In genomic region chr15:99406716-99407487, GRCh38 we compare ENCODE assay signal across 20 cellular contexts.
DNase-seq lines count a peak whose midpoint lies in the region; ATAC-seq and TF ChIP-seq lines count a peak whose summit lies in the region.
"Had no signal": no experiment of that assay in that cellular context is flagged by ENCODE, and none has a peak within 500 bp of the region (broad histone marks: within the 10 kb centered on the region; RNA-seq: fewer than 3 reads in every experiment).

No MANE protein-coding gene starts in this region.

- intact Hi-C loops in right cardiac atrium (cut with DNase I) = loop anchor here in 1 of 4 donors (5.0 kb wide), 1 partner anchor 295 kb away; no protein-coding TSS in a partner anchor
- intact Hi-C loops in cardiac septum (cut with DNase I) = loop anchor here (5.0 to 10.0 kb wide), 2 partner anchors 158 to 300 kb away; partner anchors contain the start of gene MEF2A
- intact Hi-C loops in tibial artery (cut with DNase I; ENCODE audit: low total_unique reads) = no loop called here

- H3K4me1 Mint-ChIP-seq in neural progenitor cell (peaks cover 18% of the 10 kb centered on the region), mesothelial cell of epicardium (peaks cover 21% of the 10 kb centered on the region)

- peaks cover 10% of the 10 kb centered on the region for H3K4me1 ChIP-seq in right cardiac atrium (ENCODE audit: control insufficient read depth, insufficient read depth, low read length)
- H3K4me1 ChIP-seq in neural progenitor cell = no peaks in the 10 kb centered on the region
- H3K4me1 ChIP-seq in tibial artery = peaks cover 0 to 39% (median 33%) of the 10 kb centered on the region in 4 donors
- H3K4me1 ChIP-seq: SJSA1 had no signal

- H3K9ac ChIP-seq in neural progenitor cell = no peak overlapping the region
- H3K9ac ChIP-seq: GM23248 had no signal

- TF ChIP-seq CTCF in neural progenitor cell (IDR thresholded peaks at IDR 0.05) (no peak), tibial artery (IDR thresholded peaks at IDR 0.05) (no peak), mesothelial cell of epicardium (IDR thresholded peaks at IDR 0.05; ENCODE audit: unreplicated experiment) (no peak)

- no peaks in the 10 kb centered on the region for H3K27me3 ChIP-seq in right cardiac atrium (ENCODE audit: control insufficient read depth, insufficient read depth)
- no peaks in the 10 kb centered on the region for H3K27me3 ChIP-seq in neural progenitor cell
- H3K27me3 ChIP-seq in tibial artery = no peaks in the 10 kb centered on the region
- H3K27me3 ChIP-seq: SJSA1 had no signal

- H3K4me3 ChIP-seq in right cardiac atrium (ENCODE audit: low read length) = no peak overlapping the region
- H3K4me3 ChIP-seq in neural progenitor cell = no peak overlapping the region
- H3K4me3 ChIP-seq in tibial artery = no peak overlapping the region
- H3K4me3 ChIP-seq: GM23248, SJSA1 had no signal

- WGBS in right cardiac atrium = 95% methylated on average over 17 of the region's 17 CpGs

- DNase-seq in right cardiac atrium (peak in 2 of 3 donors; percentile 26 to 50), cardiac septum (ENCODE audit: low spot score) (no peak), neural progenitor cell (ENCODE audit: low spot score) (no peak), tibial artery (no peak), HuH-7.5 (ENCODE audit: low spot score) (no peak), mesothelial cell of epicardium (ENCODE audit: low spot score in 2 of 2, unreplicated experiment in 2 of 2) (no peak), SKM-1 treated with dmso at 0.1 percent for 144 hours (lab: John Stamatoyannopoulos, UW; ENCODE audit: unreplicated experiment) (no peak)
- DNase-seq: HCEC 1CT; NCI-H1105; NCI-H146; NCI-H2029; NCI-H2227 treated with DMSO at 0.1 percent for 48 hours; NCI-H510A; NCI-H748 treated with DMSO at 0.1 percent for 48 hours; NK-92 treated with Interleukin-12 subunit alpha and Interleukin-12 subunit beta, amount 100 ng/mL, for 24 hours had no signal

- H3K4me3 Mint-ChIP-seq in neural progenitor cell = no peak overlapping the region
- no peak overlapping the region for H3K4me3 Mint-ChIP-seq in mesothelial cell of epicardium
- H3K4me3 Mint-ChIP-seq: IgD-negative memory B cell had no signal

- no peaks in the 10 kb centered on the region for H4K20me1 ChIP-seq in neural progenitor cell (ENCODE audit: low read depth)

- H3K27ac Mint-ChIP-seq in neural progenitor cell = peak overlapping the region; percentile 60
- no peak overlapping the region for H3K27ac Mint-ChIP-seq in mesothelial cell of epicardium
- H3K27ac Mint-ChIP-seq: IgD-negative memory B cell had no signal

- H3K36me3 ChIP-seq in neural progenitor cell (no peaks in the 10 kb centered on the region), tibial artery (no peaks in the 10 kb centered on the region)
- H3K36me3 ChIP-seq: SJSA1 had no signal

- no peaks in the 10 kb centered on the region for H3K79me2 ChIP-seq in neural progenitor cell (ENCODE audit: low read depth)

- H3K9me3 ChIP-seq in right cardiac atrium (ENCODE audit: control insufficient read depth, low read length) (no peaks in the 10 kb centered on the region), neural progenitor cell (ENCODE audit: low read depth) (no peaks in the 10 kb centered on the region), tibial artery (no peaks in the 10 kb centered on the region)
- H3K9me3 ChIP-seq: SJSA1 had no signal

- H3K36me3 Mint-ChIP-seq in neural progenitor cell = no peaks in the 10 kb centered on the region
- no peaks in the 10 kb centered on the region for H3K36me3 Mint-ChIP-seq in mesothelial cell of epicardium
- H3K36me3 Mint-ChIP-seq: IgD-negative memory B cell had no signal

- peaks cover 1% of the 10 kb centered on the region for H3K9me3 Mint-ChIP-seq in neural progenitor cell
- no peaks in the 10 kb centered on the region for H3K9me3 Mint-ChIP-seq in mesothelial cell of epicardium
- H3K9me3 Mint-ChIP-seq: IgD-negative memory B cell had no signal

- H3K4me2 ChIP-seq in neural progenitor cell = no peak overlapping the region

- H3K27me3 Mint-ChIP-seq in neural progenitor cell (ENCODE audit: insufficient read depth, low read depth) (peaks cover 2% of the 10 kb centered on the region), mesothelial cell of epicardium (ENCODE audit: low read depth) (no peaks in the 10 kb centered on the region)
- H3K27me3 Mint-ChIP-seq: IgD-negative memory B cell had no signal

- H3K27ac ChIP-seq in right cardiac atrium (ENCODE audit: low read length) (no peak overlapping the region), angular gyrus (ENCODE audit: low read depth, low read length) (peak overlapping the region; percentile 75), neural progenitor cell (no peak overlapping the region), tibial artery (peak overlapping the region; percentile 65 to 73)
- H3K27ac ChIP-seq: SJSA1 had no signal

- no peaks in the 10 kb centered on the region for H3F3A ChIP-seq in neural progenitor cell (ENCODE audit: low read depth)

- ATAC-seq in right cardiac atrium = no peak
- ATAC-seq: Panc1 had no signal

- no peak overlapping the region for H2AFZ ChIP-seq in neural progenitor cell (replicated peaks)

Comparison
In these comparisons a context has a peak if more than half of its experiments do, and no peak if none do; other contexts are left out.
1. DNase-seq: peak in right cardiac atrium (2 of 3); none in cardiac septum (single experiment), neural progenitor cell (single experiment), tibial artery (0 of 2), HuH-7.5 (single experiment), mesothelial cell of epicardium (0 of 2) and SKM-1 treated with dmso at 0.1 percent for 144 hours (single experiment).
2. H3K27ac ChIP-seq: peak in angular gyrus (single experiment) and tibial artery (2 of 2); none in right cardiac atrium (single experiment) and neural progenitor cell (single experiment).